ENCODE assay signal across 1 cellular context in the genomic region with DNA sequence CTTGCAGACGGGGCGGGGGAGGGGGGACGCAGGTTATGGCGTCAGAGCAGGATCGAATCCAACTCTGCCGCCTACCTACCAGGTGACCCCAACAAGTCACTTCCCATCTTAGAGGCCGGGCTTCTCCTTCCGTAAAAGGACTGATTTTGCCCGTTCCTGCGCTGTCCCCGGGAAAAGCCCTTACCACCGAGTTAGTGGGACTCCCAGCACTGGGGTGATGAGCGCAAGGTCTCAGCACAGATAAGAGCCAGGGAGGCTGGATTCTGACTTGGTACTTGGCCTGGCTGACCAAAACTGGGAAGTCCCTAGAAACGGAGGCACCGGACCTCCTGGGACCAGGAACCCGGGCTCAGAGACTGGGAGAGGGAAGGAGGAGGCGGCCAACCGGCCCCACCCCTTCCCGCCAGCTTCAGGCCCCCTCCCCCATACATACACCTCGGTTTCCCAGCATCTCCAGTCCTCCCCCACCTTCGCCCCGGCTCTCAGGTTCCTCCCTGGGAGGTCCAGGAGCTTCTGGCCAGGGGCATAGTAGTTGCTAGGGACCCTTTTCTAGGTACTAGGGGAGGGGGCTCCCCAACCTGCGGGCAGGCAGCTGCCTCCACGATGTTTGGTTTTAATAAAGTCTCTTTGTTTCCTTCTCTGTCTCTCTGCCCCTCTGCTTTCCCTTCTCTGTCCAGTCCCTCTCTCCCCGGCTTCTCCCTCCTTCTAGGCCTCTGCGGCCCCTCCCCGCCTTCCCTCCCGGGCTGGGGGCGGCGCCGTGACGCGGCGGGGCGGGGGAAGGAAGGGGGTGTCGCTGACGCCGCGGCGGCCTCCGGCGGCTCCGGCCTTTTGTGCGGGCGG.
TF ChIP-seq lines count a peak whose summit lies in the region.

A gene (plus strand): TSS at position 826 of the 840 bp plus-strand sequence. CDS start 156 bp downstream, outside the sequence.

TF ChIP-seq in HEK293, 187 proteins besides CTCF, POLR2A, EP300 and RAD21 (continued from another document and continues in another):
- TF ChIP-seq, protein P1, sequence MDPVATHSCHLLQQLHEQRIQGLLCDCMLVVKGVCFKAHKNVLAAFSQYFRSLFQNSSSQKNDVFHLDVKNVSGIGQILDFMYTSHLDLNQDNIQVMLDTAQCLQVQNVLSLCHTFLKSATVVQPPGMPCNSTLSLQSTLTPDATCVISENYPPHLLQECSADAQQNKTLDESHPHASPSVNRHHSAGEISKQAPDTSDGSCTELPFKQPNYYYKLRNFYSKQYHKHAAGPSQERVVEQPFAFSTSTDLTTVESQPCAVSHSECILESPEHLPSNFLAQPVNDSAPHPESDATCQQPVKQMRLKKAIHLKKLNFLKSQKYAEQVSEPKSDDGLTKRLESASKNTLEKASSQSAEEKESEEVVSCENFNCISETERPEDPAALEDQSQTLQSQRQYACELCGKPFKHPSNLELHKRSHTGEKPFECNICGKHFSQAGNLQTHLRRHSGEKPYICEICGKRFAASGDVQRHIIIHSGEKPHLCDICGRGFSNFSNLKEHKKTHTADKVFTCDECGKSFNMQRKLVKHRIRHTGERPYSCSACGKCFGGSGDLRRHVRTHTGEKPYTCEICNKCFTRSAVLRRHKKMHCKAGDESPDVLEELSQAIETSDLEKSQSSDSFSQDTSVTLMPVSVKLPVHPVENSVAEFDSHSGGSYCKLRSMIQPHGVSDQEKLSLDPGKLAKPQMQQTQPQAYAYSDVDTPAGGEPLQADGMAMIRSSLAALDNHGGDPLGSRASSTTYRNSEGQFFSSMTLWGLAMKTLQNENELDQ (tag by site-specific recombination; IDR thresholded peaks at IDR 0.05; ENCODE audit: low read depth), result no peak
- TF ChIP-seq ZSCAN16 (tag by site-specific recombination; IDR thresholded peaks at IDR 0.05) (0 out of 2 replicates have a peak, but pooled peaks have one; percentile 16), ZNF274 (IDR thresholded peaks at IDR 0.05; ENCODE audit: low read length) (no peak), ZNF274 (tag by site-specific recombination; IDR thresholded peaks at IDR 0.05; ENCODE audit: borderline replicate concordance) (no peak), GFI1B (tag by site-specific recombination; IDR thresholded peaks at IDR 0.05) (no peak; the same call in none of the 2 replicates), ZNF146 (tag by site-specific recombination; IDR thresholded peaks at IDR 0.05) (no peak), SCRT2 (tag by site-specific recombination; IDR thresholded peaks at IDR 0.05) (0 out of 2 replicates have a peak, but pooled peaks have one; percentile 21), ZNF223 (tag by site-specific recombination; IDR thresholded peaks at IDR 0.05) (no peak), ZNF184 (tag by site-specific recombination; IDR thresholded peaks at IDR 0.05) (no peak), MYNN (tag by site-specific recombination; IDR thresholded peaks at IDR 0.05; ENCODE audit: borderline replicate concordance) (no peak), ZNF768 (tag by site-specific recombination; IDR thresholded peaks at IDR 0.05) (no peak), TCF7L2 (IDR thresholded peaks at IDR 0.05; ENCODE audit: borderline replicate concordance, low read depth, low read length) (no peak), ZNF701 (tag by site-specific recombination; IDR thresholded peaks at IDR 0.05) (no peak), SALL2 (tag by site-specific recombination; IDR thresholded peaks at IDR 0.05; ENCODE audit: borderline replicate concordance) (no peak), GLI2 (tag by site-specific recombination; IDR thresholded peaks at IDR 0.05; ENCODE audit: borderline replicate concordance, low read depth) (no peak), PRDM1 (tag by site-specific recombination; IDR thresholded peaks at IDR 0.05) (peak; percentile 96), FEZF1 (tag by site-specific recombination; IDR thresholded peaks at IDR 0.05) (peak; percentile 13; the same call in 1 of the 2 replicates), BCL11A (tag by site-specific recombination; IDR thresholded peaks at IDR 0.05; ENCODE audit: low read depth) (peak; percentile 91), ZNF202 (tag by site-specific recombination; IDR thresholded peaks at IDR 0.05; ENCODE audit: borderline replicate concordance) (no peak), ZNF670 (tag by site-specific recombination; IDR thresholded peaks at IDR 0.05; ENCODE audit: low read depth) (no peak), MEIS1 (CRISPR knock-in tag; IDR thresholded peaks at IDR 0.05; ENCODE audit: borderline replicate concordance) (no peak), OVOL3 (tag by site-specific recombination; IDR thresholded peaks at IDR 0.05) (peak; percentile 60; the same call in 1 of the 2 replicates), KLF8 (tag by site-specific recombination; IDR thresholded peaks at IDR 0.05) (peak; percentile 97), ZNF112 (tag by site-specific recombination; IDR thresholded peaks at IDR 0.05) (no peak), ZNF626 (tag by site-specific recombination; IDR thresholded peaks at IDR 0.05) (no peak), GLI4 (tag by site-specific recombination; IDR thresholded peaks at IDR 0.05) (no peak), ZNF571 (tag by site-specific recombination; IDR thresholded peaks at IDR 0.05) (no peak), WT1 (tag by site-specific recombination; IDR thresholded peaks at IDR 0.05) (peak; percentile 82), BCL11B (tag by site-specific recombination; IDR thresholded peaks at IDR 0.05; ENCODE audit: low read depth) (no peak), ZNF791 (tag by site-specific recombination; IDR thresholded peaks at IDR 0.05) (no peak), KLF1 (tag by site-specific recombination; IDR thresholded peaks at IDR 0.05) (peak; percentile 90), ZNF23 (tag by site-specific recombination; IDR thresholded peaks at IDR 0.05; ENCODE audit: borderline replicate concordance) (no peak), ZNF585B (tag by site-specific recombination; IDR thresholded peaks at IDR 0.05) (no peak), ZBTB7A (tag by site-specific recombination; IDR thresholded peaks at IDR 0.05; ENCODE audit: low read depth) (peak; percentile 73; the same call in 1 of the 2 replicates), HOXA7 (CRISPR knock-in tag; IDR thresholded peaks at IDR 0.05; ENCODE audit: borderline replicate concordance) (peak; percentile 44; the same call in 1 of the 2 replicates), ZNF785 (tag by site-specific recombination; IDR thresholded peaks at IDR 0.05) (peak; percentile 48; the same call in 1 of the 2 replicates), ZIC2 (tag by site-specific recombination; IDR thresholded peaks at IDR 0.05) (peak; percentile 75), ZBTB48 (tag by site-specific recombination; IDR thresholded peaks at IDR 0.05) (peak; percentile 93), ZSCAN23 (tag by site-specific recombination; IDR thresholded peaks at IDR 0.05) (0 out of 2 replicates have a peak, but pooled peaks have one; percentile 22)
- TF ChIP-seq, protein P2, sequence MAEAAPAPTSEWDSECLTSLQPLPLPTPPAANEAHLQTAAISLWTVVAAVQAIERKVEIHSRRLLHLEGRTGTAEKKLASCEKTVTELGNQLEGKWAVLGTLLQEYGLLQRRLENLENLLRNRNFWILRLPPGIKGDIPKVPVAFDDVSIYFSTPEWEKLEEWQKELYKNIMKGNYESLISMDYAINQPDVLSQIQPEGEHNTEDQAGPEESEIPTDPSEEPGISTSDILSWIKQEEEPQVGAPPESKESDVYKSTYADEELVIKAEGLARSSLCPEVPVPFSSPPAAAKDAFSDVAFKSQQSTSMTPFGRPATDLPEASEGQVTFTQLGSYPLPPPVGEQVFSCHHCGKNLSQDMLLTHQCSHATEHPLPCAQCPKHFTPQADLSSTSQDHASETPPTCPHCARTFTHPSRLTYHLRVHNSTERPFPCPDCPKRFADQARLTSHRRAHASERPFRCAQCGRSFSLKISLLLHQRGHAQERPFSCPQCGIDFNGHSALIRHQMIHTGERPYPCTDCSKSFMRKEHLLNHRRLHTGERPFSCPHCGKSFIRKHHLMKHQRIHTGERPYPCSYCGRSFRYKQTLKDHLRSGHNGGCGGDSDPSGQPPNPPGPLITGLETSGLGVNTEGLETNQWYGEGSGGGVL (tag by site-specific recombination; IDR thresholded peaks at IDR 0.05), result peak; percentile 95
- TF ChIP-seq, protein P3, sequence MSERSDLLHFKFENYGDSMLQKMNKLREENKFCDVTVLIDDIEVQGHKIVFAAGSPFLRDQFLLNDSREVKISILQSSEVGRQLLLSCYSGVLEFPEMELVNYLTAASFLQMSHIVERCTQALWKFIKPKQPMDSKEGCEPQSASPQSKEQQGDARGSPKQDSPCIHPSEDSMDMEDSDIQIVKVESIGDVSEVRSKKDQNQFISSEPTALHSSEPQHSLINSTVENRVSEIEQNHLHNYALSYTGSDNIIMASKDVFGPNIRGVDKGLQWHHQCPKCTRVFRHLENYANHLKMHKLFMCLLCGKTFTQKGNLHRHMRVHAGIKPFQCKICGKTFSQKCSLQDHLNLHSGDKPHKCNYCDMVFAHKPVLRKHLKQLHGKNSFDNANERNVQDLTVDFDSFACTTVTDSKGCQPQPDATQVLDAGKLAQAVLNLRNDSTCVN (tag by site-specific recombination; optimal IDR thresholded peaks at IDR 0.05), result peak; percentile 37
- TF ChIP-seq, protein P4, sequence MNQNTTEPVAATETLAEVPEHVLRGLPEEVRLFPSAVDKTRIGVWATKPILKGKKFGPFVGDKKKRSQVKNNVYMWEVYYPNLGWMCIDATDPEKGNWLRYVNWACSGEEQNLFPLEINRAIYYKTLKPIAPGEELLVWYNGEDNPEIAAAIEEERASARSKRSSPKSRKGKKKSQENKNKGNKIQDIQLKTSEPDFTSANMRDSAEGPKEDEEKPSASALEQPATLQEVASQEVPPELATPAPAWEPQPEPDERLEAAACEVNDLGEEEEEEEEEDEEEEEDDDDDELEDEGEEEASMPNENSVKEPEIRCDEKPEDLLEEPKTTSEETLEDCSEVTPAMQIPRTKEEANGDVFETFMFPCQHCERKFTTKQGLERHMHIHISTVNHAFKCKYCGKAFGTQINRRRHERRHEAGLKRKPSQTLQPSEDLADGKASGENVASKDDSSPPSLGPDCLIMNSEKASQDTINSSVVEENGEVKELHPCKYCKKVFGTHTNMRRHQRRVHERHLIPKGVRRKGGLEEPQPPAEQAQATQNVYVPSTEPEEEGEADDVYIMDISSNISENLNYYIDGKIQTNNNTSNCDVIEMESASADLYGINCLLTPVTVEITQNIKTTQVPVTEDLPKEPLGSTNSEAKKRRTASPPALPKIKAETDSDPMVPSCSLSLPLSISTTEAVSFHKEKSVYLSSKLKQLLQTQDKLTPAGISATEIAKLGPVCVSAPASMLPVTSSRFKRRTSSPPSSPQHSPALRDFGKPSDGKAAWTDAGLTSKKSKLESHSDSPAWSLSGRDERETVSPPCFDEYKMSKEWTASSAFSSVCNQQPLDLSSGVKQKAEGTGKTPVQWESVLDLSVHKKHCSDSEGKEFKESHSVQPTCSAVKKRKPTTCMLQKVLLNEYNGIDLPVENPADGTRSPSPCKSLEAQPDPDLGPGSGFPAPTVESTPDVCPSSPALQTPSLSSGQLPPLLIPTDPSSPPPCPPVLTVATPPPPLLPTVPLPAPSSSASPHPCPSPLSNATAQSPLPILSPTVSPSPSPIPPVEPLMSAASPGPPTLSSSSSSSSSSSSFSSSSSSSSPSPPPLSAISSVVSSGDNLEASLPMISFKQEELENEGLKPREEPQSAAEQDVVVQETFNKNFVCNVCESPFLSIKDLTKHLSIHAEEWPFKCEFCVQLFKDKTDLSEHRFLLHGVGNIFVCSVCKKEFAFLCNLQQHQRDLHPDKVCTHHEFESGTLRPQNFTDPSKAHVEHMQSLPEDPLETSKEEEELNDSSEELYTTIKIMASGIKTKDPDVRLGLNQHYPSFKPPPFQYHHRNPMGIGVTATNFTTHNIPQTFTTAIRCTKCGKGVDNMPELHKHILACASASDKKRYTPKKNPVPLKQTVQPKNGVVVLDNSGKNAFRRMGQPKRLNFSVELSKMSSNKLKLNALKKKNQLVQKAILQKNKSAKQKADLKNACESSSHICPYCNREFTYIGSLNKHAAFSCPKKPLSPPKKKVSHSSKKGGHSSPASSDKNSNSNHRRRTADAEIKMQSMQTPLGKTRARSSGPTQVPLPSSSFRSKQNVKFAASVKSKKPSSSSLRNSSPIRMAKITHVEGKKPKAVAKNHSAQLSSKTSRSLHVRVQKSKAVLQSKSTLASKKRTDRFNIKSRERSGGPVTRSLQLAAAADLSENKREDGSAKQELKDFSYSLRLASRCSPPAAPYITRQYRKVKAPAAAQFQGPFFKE (tag by site-specific recombination; IDR thresholded peaks at IDR 0.05; ENCODE audit: borderline replicate concordance), result no peak
- TF ChIP-seq, protein P5, sequence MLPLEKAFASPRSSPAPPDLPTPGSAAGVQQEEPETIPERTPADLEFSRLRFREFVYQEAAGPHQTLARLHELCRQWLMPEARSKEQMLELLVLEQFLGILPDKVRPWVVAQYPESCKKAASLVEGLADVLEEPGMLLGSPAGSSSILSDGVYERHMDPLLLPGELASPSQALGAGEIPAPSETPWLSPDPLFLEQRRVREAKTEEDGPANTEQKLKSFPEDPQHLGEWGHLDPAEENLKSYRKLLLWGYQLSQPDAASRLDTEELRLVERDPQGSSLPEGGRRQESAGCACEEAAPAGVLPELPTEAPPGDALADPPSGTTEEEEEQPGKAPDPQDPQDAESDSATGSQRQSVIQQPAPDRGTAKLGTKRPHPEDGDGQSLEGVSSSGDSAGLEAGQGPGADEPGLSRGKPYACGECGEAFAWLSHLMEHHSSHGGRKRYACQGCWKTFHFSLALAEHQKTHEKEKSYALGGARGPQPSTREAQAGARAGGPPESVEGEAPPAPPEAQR (tag by site-specific recombination; IDR thresholded peaks at IDR 0.05), result peak; percentile 48; the same call in 1 of the 2 replicates
- TF ChIP-seq, protein P6, sequence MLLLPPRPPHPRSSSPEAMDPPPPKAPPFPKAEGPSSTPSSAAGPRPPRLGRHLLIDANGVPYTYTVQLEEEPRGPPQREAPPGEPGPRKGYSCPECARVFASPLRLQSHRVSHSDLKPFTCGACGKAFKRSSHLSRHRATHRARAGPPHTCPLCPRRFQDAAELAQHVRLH (tag by site-specific recombination; IDR thresholded peaks at IDR 0.05), result peak; percentile 79
- TF ChIP-seq, protein P7, sequence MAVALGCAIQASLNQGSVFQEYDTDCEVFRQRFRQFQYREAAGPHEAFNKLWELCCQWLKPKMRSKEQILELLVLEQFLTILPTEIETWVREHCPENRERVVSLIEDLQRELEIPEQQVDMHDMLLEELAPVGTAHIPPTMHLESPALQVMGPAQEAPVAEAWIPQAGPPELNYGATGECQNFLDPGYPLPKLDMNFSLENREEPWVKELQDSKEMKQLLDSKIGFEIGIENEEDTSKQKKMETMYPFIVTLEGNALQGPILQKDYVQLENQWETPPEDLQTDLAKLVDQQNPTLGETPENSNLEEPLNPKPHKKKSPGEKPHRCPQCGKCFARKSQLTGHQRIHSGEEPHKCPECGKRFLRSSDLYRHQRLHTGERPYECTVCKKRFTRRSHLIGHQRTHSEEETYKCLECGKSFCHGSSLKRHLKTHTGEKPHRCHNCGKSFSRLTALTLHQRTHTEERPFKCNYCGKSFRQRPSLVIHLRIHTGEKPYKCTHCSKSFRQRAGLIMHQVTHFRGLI (tag by site-specific recombination; IDR thresholded peaks at IDR 0.05), result peak; percentile 76
- TF ChIP-seq, protein P8, sequence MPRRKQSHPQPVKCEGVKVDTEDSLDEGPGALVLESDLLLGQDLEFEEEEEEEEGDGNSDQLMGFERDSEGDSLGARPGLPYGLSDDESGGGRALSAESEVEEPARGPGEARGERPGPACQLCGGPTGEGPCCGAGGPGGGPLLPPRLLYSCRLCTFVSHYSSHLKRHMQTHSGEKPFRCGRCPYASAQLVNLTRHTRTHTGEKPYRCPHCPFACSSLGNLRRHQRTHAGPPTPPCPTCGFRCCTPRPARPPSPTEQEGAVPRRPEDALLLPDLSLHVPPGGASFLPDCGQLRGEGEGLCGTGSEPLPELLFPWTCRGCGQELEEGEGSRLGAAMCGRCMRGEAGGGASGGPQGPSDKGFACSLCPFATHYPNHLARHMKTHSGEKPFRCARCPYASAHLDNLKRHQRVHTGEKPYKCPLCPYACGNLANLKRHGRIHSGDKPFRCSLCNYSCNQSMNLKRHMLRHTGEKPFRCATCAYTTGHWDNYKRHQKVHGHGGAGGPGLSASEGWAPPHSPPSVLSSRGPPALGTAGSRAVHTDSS (tag by site-specific recombination; IDR thresholded peaks at IDR 0.05), result no peak
